13 cellular contexts compared by ENCODE assay signal in genomic region chr3:168517514-168518071, GRCh38.
DNase-seq lines count a peak whose midpoint lies in the region; ATAC-seq and TF ChIP-seq lines count a peak whose summit lies in the region.
"Had no signal": no experiment of that assay in that cellular context is flagged by ENCODE, and none has a peak within 500 bp of the region (broad histone marks: within the 10 kb centered on the region; RNA-seq: fewer than 3 reads in every experiment).

No MANE protein-coding gene starts in this region.

- peak overlapping the region; percentile 21 for H3K9ac ChIP-seq in endocrine pancreas (ENCODE audit: control insufficient read depth, insufficient read depth, low read length)

- H3K27me3 ChIP-seq in endocrine pancreas (ENCODE audit: control insufficient read depth, insufficient read depth, low read length): no peaks in the 10 kb centered on the region

- H3K9me3 ChIP-seq in endocrine pancreas (ENCODE audit: control insufficient read depth, low read length): no peaks in the 10 kb centered on the region

- no peaks in the 10 kb centered on the region for H3K27me3 Mint-ChIP-seq in stimulated activated naive CD8-positive, alpha-beta T cell treated with anti-CD3 and anti-CD28 coated beads, Interleukin-15, amount 100 ng/mL, for 72 hours
- no peaks in the 10 kb centered on the region for H3K27me3 Mint-ChIP-seq in CD14-positive monocyte (ENCODE audit: low read depth in 3 of 3)
- H3K27me3 Mint-ChIP-seq: stimulated activated memory B cell treated with anti-CD40 and anti-IgM and Interleukin-4, amounts not matched to agents 10 μg/mL and 1 μg/mL and 100 μg/mL, for 72 hours had no signal

- H3K4me3 ChIP-seq in endocrine pancreas (ENCODE audit: control insufficient read depth, insufficient read depth, low read length): peak overlapping the region; percentile 67

- intact Hi-C loops in CD14-positive monocyte (cut with micrococcal nuclease): no loop called here

- H3K4me1 Mint-ChIP-seq in stimulated activated naive CD8-positive, alpha-beta T cell treated with anti-CD3 and anti-CD28 coated beads, Interleukin-15, amount 100 ng/mL, for 72 hours: no peaks in the 10 kb centered on the region
- no peaks in the 10 kb centered on the region for H3K4me1 Mint-ChIP-seq in CD14-positive monocyte
- H3K4me1 Mint-ChIP-seq: stimulated activated memory B cell treated with anti-CD40 and anti-IgM and Interleukin-4, amounts not matched to agents 10 μg/mL and 1 μg/mL and 100 μg/mL, for 72 hours had no signal

- H3K4me3 Mint-ChIP-seq in stimulated activated naive CD8-positive, alpha-beta T cell treated with anti-CD3 and anti-CD28 coated beads, Interleukin-15, amount 100 ng/mL, for 72 hours: no peak overlapping the region
- H3K4me3 Mint-ChIP-seq in CD14-positive monocyte: no peak overlapping the region
- H3K4me3 Mint-ChIP-seq: stimulated activated memory B cell treated with anti-CD40 and anti-IgM and Interleukin-4, amounts not matched to agents 10 μg/mL and 1 μg/mL and 100 μg/mL, for 72 hours had no signal

- no peak overlapping the region for H3K27ac Mint-ChIP-seq in stimulated activated naive CD8-positive, alpha-beta T cell treated with anti-CD3 and anti-CD28 coated beads, Interleukin-15, amount 100 ng/mL, for 72 hours
- H3K27ac Mint-ChIP-seq in CD14-positive monocyte: peak overlapping the region in 1 of 7 donors; percentile 31
- H3K27ac Mint-ChIP-seq: stimulated activated memory B cell treated with anti-CD40 and anti-IgM and Interleukin-4, amounts not matched to agents 10 μg/mL and 1 μg/mL and 100 μg/mL, for 72 hours had no signal

- TF ChIP-seq CTCF in CD14-positive monocyte (IDR thresholded peaks at IDR 0.05): no peak

- H3K4me1 ChIP-seq in endocrine pancreas (ENCODE audit: control insufficient read depth, insufficient read depth, low read length): peaks cover 9% of the 10 kb centered on the region

- no peak for DNase-seq in stimulated activated naive CD8-positive, alpha-beta T cell treated with anti-CD3 and anti-CD28 coated beads, Interleukin-15, Interleukin-2, amounts not matched to agents 100 U/mL and 50 U/mL, for 24 hours
- no peak for DNase-seq in stimulated activated naive CD8-positive, alpha-beta T cell treated with anti-CD3 and anti-CD28 coated beads, Interleukin-15, amount 100 ng/mL, for 72 hours
- DNase-seq in HT-29 (ENCODE audit: low spot score) (peak; percentile 8), NCI-H524 treated with DMSO at 0.1 percent for 48 hours (lab: John Stamatoyannopoulos, UW) (no peak), CD14-positive monocyte (ENCODE audit: low spot score) (no peak)
- DNase-seq in activated naive CD4-positive, alpha-beta T cell (lab: John Stamatoyannopoulos, UW): no peak
- DNase-seq: activated effector memory CD4-positive, alpha-beta T cell treated with Interleukin-2 at 50 U/mL for 16 hours; AML-193; NCI-H1436 treated with DMSO at 0.1 percent for 48 hours; WERI-Rb-1 had no signal

- H3K36me3 Mint-ChIP-seq in CD14-positive monocyte: no peaks in the 10 kb centered on the region
- H3K36me3 Mint-ChIP-seq: stimulated activated memory B cell treated with anti-CD40 and anti-IgM and Interleukin-4, amounts not matched to agents 10 μg/mL and 1 μg/mL and 100 μg/mL, for 72 hours had no signal

- ATAC-seq in stimulated activated naive CD8-positive, alpha-beta T cell treated with anti-CD3 and anti-CD28 coated beads, Interleukin-15, Interleukin-2, amounts not matched to agents 100 U/mL and 50 U/mL, for 24 hours: peak; percentile 40
- no peak for ATAC-seq in stimulated activated naive CD8-positive, alpha-beta T cell treated with anti-CD3 and anti-CD28 coated beads, Interleukin-15, amount 100 ng/mL, for 72 hours
- no peak for ATAC-seq in HG03135 (IDR thresholded peaks at IDR 0.05; ENCODE audit: unreplicated experiment)
- ATAC-seq: stimulated activated memory B cell treated with anti-CD40 and anti-IgM and Interleukin-4, amounts not matched to agents 10 μg/mL and 1 μg/mL and 100 μg/mL, for 72 hours had no signal

- H3K36me3 ChIP-seq in endocrine pancreas (ENCODE audit: control insufficient read depth, insufficient read depth, low read length): no peaks in the 10 kb centered on the region
- H3K36me3 ChIP-seq: WERI-Rb-1 had no signal

- H3K9me3 Mint-ChIP-seq in stimulated activated naive CD8-positive, alpha-beta T cell treated with anti-CD3 and anti-CD28 coated beads, Interleukin-15, amount 100 ng/mL, for 72 hours: no peaks in the 10 kb centered on the region
- peaks cover 0 to 3% (median 0%) of the 10 kb centered on the region in 7 donors for H3K9me3 Mint-ChIP-seq in CD14-positive monocyte
